1 cellular context compared by ENCODE assay signal in the genomic region with DNA sequence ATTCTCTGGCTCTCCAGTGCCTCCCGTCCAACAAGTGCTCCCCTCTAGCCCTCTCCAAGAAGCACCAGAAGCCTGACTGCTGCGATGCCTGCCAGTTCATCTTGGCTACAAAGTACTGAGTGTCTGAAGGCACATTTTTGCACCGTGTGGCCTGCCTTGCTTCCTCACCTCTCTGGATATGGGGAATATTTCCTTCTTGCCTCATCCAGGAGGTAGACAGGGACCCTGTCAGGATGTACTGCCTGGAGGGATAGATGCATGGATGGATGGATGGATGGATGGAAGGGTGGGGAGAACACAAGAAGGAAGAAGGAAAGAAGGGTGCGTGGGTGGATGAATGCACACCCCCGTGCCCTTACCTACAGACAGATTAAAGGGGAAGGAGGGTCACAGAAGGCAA.
TF ChIP-seq lines count a peak whose summit lies in the region.

No MANE protein-coding gene starts in this region.

TF ChIP-seq in endothelial cell of umbilical vein, 7 proteins besides CTCF, POLR2A, EP300 and RAD21:
- TF ChIP-seq, protein P1, sequence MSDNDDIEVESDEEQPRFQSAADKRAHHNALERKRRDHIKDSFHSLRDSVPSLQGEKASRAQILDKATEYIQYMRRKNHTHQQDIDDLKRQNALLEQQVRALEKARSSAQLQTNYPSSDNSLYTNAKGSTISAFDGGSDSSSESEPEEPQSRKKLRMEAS (IDR thresholded peaks at IDR 0.05; ENCODE audit: insufficient read depth, insufficient read length) = no peak
- TF ChIP-seq GATA2 (IDR thresholded peaks at IDR 0.05; ENCODE audit: insufficient read depth, insufficient read length, low read depth, low read length) = no peak
- no peak for TF ChIP-seq MYC (IDR thresholded peaks at IDR 0.05; ENCODE audit: low read depth, low read length)
- no peak for TF ChIP-seq FOS (IDR thresholded peaks at IDR 0.05; ENCODE audit: borderline replicate concordance, insufficient read depth, low read length)
- TF ChIP-seq JUN (IDR thresholded peaks at IDR 0.05; ENCODE audit: borderline replicate concordance, insufficient read depth, insufficient read length, low read depth) = no peak
- TF ChIP-seq EZH2 (IDR thresholded peaks at IDR 0.05; ENCODE audit: borderline replicate concordance, low read depth, low read length, severe bottlenecking) = no peak
- no peak for TF ChIP-seq POLR2AphosphoS5 (IDR thresholded peaks at IDR 0.05; ENCODE audit: insufficient read depth, low read depth, low read length)
